ENCODE assay signal across 8 cellular contexts in the genomic region with DNA sequence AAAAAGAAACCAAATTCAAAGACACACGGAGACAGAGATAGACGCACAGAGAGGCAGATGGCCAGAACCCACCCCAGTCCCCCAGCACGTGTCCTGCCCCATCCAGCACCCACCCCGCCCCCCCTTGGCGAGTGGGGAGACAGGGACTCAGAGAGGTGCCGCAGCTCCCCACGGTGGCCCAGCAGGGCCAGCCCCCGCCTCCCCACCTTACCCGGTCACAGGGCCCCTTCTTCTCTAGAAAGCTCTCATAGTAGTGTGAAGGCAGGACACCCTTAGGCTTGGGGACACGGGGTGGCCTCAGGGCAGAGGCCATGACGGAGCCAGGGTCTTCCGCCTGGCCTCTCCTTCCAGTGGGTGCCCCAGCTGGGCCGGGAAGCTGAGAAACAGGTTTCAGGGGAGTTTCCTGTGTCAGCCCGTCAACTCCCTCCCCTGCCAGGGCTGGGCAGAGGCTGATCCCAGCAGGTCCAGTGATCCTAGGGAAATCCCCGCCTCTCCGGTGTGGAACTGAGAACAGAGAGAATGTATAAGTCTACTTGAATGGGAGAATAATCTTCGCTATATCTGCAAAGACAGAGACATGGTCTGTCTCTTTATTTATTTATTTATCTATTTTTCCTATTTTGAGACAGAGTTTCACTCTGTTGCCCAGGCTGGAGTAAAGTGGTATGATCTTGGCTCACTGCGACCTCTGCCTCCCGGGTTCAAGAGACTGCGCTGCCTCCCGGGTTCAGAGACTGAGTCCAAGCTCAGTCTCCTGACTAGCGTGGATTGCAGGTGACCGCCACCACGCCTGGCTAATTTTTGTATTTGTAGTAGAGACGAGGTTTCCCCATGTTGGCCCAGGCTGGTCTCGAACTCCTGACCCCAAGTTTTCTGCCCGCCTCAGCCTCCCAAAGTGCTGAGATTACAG. TPM values are rescaled to one million over a fixed set of nuclear protein-coding genes. Genes with fewer than 3 reads are reported as not detected.
DNase-seq lines count a peak whose midpoint lies in the region; ATAC-seq, FAIRE-seq and TF ChIP-seq lines count a peak whose summit lies in the region.

A gene with protein sequence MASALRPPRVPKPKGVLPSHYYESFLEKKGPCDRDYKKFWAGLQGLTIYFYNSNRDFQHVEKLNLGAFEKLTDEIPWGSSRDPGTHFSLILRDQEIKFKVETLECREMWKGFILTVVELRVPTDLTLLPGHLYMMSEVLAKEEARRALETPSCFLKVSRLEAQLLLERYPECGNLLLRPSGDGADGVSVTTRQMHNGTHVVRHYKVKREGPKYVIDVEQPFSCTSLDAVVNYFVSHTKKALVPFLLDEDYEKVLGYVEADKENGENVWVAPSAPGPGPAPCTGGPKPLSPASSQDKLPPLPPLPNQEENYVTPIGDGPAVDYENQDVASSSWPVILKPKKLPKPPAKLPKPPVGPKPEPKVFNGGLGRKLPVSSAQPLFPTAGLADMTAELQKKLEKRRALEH (minus strand): TSS at position 387 of the 910 bp plus-strand sequence. CDS start 74 bp downstream, at position 313.

- peak; percentile 76 for DNase-seq in H9
- peak; percentile 52 to 53 for DNase-seq in activated T-cell treated with anti-CD3 and anti-CD28 coated beads, Interleukin-2, amount 50 U/mL, for 48 hours
- DNase-seq in foreskin melanocyte = peak; percentile 19
- no peak for DNase-seq in psoas muscle
- no peak for DNase-seq in NCI-H1436 (lab: John Stamatoyannopoulos, UW)
- DNase-seq in D721Med (ENCODE audit: insufficient read length, low spot score) = no peak

- no peak within 1 kb of the TSS for H3K56ac ChIP-seq in H9 (ENCODE audit: insufficient read length, low read depth, low read length)

- no peak for ATAC-seq in psoas muscle
- no peak for ATAC-seq in GM21737 (IDR thresholded peaks at IDR 0.05; ENCODE audit: unreplicated experiment)

- H2AK5ac ChIP-seq in H9 (ENCODE audit: insufficient read length, low read length) = no peak within 1 kb of the TSS

- intact Hi-C loops in psoas muscle (cut with DNase I) = no loop called here

- no peak within 1 kb of the TSS for H4K8ac ChIP-seq in H9 (replicated peaks; ENCODE audit: insufficient read length, low read depth, low read length)

- H3K27me3 ChIP-seq in H9 (ENCODE audit: insufficient read depth, low read length) (no peaks in the 10 kb centered on the region), psoas muscle (ENCODE audit: insufficient read depth in 3 of 3, low read length in 2 of 3) (no peaks in the 10 kb centered on the region)

- H4K20me1 ChIP-seq in H9 (ENCODE audit: control insufficient read depth, insufficient read depth, insufficient read length) = no peaks in the 10 kb centered on the region

- peaks cover 13 to 22% (median 20%) of the 10 kb centered on the region in 3 experiments; a peak in 6 of 7 replicates for H3K36me3 Mint-ChIP-seq in H9 (ENCODE audit: insufficient read depth in 1 of 3, low read depth in 3 of 3)

- no peaks in the 10 kb centered on the region for H3K79me2 ChIP-seq in H9 (ENCODE audit: insufficient read depth, low read length)

- H3K4me3 ChIP-seq in psoas muscle = peak within 1 kb of the TSS; percentile 56

- no peak within 1 kb of the TSS for H2BK20ac ChIP-seq in H9 (ENCODE audit: low read depth, low read length, poor library complexity, severe bottlenecking)

- H2BK15ac ChIP-seq in H9 (ENCODE audit: low read depth, low read length) = no peak within 1 kb of the TSS

- H3K4ac ChIP-seq in H9 (ENCODE audit: low read depth, low read length) = no peak within 1 kb of the TSS

- peaks cover 14% of the 10 kb centered on the region for H3K23me2 ChIP-seq in H9 (ENCODE audit: insufficient read length, low read depth, low read length, poor library complexity, severe bottlenecking)

- peak within 1 kb of the TSS; percentile 85 for H3K4me2 ChIP-seq in H9 (ENCODE audit: insufficient read depth, insufficient read length, low read length)

- no peak within 1 kb of the TSS for H2AFZ ChIP-seq in H9 (ENCODE audit: low read length)

- no peak within 1 kb of the TSS for H2BK5ac ChIP-seq in H9 (ENCODE audit: insufficient read length, low read length)

- H3K9ac ChIP-seq in H9 (ENCODE audit: extremely low read depth, insufficient read length, low read length) = peak within 1 kb of the TSS; percentile 55

- H3K14ac ChIP-seq in H9 (ENCODE audit: insufficient read depth, low read length) = peak within 1 kb of the TSS; percentile 67; the same call in 1 of the 2 replicates

- H4K5ac ChIP-seq in H9 (ENCODE audit: insufficient read length, low read depth, low read length) = no peak within 1 kb of the TSS

- no peak for FAIRE-seq in D721Med (lab: Jason Lieb, UNC)

- no peaks in the 10 kb centered on the region for H3K79me1 ChIP-seq in H9 (ENCODE audit: insufficient read depth, low read depth, low read length, poor library complexity, severe bottlenecking)

- H3K9me3 ChIP-seq in H9 (ENCODE audit: control insufficient read depth, low read depth, low read length) = no peaks in the 10 kb centered on the region
- no peaks in the 10 kb centered on the region for H3K9me3 ChIP-seq in psoas muscle

- H3K4me1 ChIP-seq in H9 (ENCODE audit: insufficient read depth, low read length) (no peaks in the 10 kb centered on the region), psoas muscle (peaks cover 8% of the 10 kb centered on the region)

- peak within 1 kb of the TSS; percentile 54 to 89 (median 63) for H3K27ac Mint-ChIP-seq in H9

- WGBS in H9 (ENCODE audit: extremely low coverage, insufficient read length, low lambda C conversion rate) = no CpG with 5 or more reads among the region's 27 CpGs
- WGBS in psoas muscle, 3 donors = 45 to 51% (median 49%) methylated on average over 25 to 27 of the region's 27 CpGs

- H2BK120ac ChIP-seq in H9 (ENCODE audit: low read depth, low read length, poor library complexity, severe bottlenecking) = no peak within 1 kb of the TSS

- H3K4me1 Mint-ChIP-seq in H9 = peaks cover 15 to 18% of the 10 kb centered on the region in 2 experiments

- H3K27me3 Mint-ChIP-seq in H9 (ENCODE audit: low read depth) = peaks cover 13% of the 10 kb centered on the region

- no peaks in the 10 kb centered on the region for H3K36me3 ChIP-seq in psoas muscle (ENCODE audit: insufficient read depth in 1 of 2, low read depth in 1 of 2)

- H3K23ac ChIP-seq in H9 (ENCODE audit: insufficient read length, low read depth, low read length) = no peak within 1 kb of the TSS

- H4K91ac ChIP-seq in H9 (ENCODE audit: insufficient read length, low read depth, low read length) = no peak within 1 kb of the TSS

- H3K27ac ChIP-seq in 22Rv1 = peak within 1 kb of the TSS; percentile 71
- H3K27ac ChIP-seq in H9 (ENCODE audit: insufficient read length, low read depth, low read length) = no peak within 1 kb of the TSS
- H3K27ac ChIP-seq in psoas muscle = no peak within 1 kb of the TSS

- peak within 1 kb of the TSS; percentile 68 to 70 for H3K4me3 Mint-ChIP-seq in H9

- peaks cover 2 to 5% of the 10 kb centered on the region in 2 experiments; a peak in 1 of 5 replicates for H3K9me3 Mint-ChIP-seq in H9

- peak within 1 kb of the TSS; percentile 62 for H3K18ac ChIP-seq in H9 (ENCODE audit: insufficient read length, low read depth, low read length)

- H3T11ph ChIP-seq in H9 (ENCODE audit: low read length) = no peak within 1 kb of the TSS

- TF ChIP-seq CTCF in 22Rv1 (IDR thresholded peaks at IDR 0.05) = no peak
- TF ChIP-seq CTCF in H9 (conservative IDR thresholded peaks at IDR 0.05) = no peak
- TF ChIP-seq CTCF in psoas muscle (IDR thresholded peaks at IDR 0.05) = no peak
- no peak for TF ChIP-seq CTCF in D721Med (IDR thresholded peaks at IDR 0.05; ENCODE audit: insufficient read depth, missing control alignments)

- H2BK12ac ChIP-seq in H9 (ENCODE audit: insufficient read length, low read depth, low read length) = no peak within 1 kb of the TSS

RNA-seq across cellular contexts. Expression of the gene that starts here (rescaled TPM):
- 19.0 and 20.2 TPM in 2 replicates for total RNA-seq in H9 (2021)
- 1 to 10 TPM in 2 of 4 donors, under 1 TPM in 2; 0.60 to 3.7 (median 1.2) TPM for total RNA-seq in psoas muscle
- polyA plus RNA-seq in psoas muscle = 1 to 10 TPM in 1 of 3 donors, under 1 TPM in 2; 0.31 to 1.2 (median 0.53) TPM

Comparison
In these comparisons a context has a peak if more than half of its experiments do, and no peak if none do; other contexts are left out.
1. DNase-seq: peak in H9 (single experiment), activated T-cell treated with anti-CD3 and anti-CD28 coated beads, Interleukin-2, amount 50 U/mL, for 48 hours (2 of 2) and foreskin melanocyte (single experiment); none in psoas muscle (0 of 2), NCI-H1436 (single experiment) and D721Med (single experiment).